In genomic region chr7:50449501-50449880, GRCh38 we compare ENCODE assay signal across 8 cellular contexts. TPM values are rescaled to one million over a fixed set of nuclear protein-coding genes. Genes with fewer than 3 reads are reported as not detected.
DNase-seq lines count a peak whose midpoint lies in the region; ATAC-seq and TF ChIP-seq lines count a peak whose summit lies in the region.

No MANE protein-coding gene starts in this region.

- H3K9me3 Mint-ChIP-seq in activated naive CD8-positive, alpha-beta T cell treated with anti-CD3 and anti-CD28 coated beads, Interleukin-2, amount 50 U/mL, for 24 hours, result no peaks in the 10 kb centered on the region

- no peak for ATAC-seq in activated naive CD8-positive, alpha-beta T cell treated with anti-CD3 and anti-CD28 coated beads, Interleukin-2, amount 50 U/mL, for 24 hours
- ATAC-seq in lower lobe of right lung (no peak), GM18519 (IDR thresholded peaks at IDR 0.05; ENCODE audit: low FRiP score, unreplicated experiment) (no peak), HG03175 (IDR thresholded peaks at IDR 0.05; ENCODE audit: unreplicated experiment) (no peak), HG02571 (IDR thresholded peaks at IDR 0.05; ENCODE audit: unreplicated experiment) (no peak)

- peak overlapping the region; percentile 31 for H2AFZ ChIP-seq in ACC112 (ENCODE audit: low read length, unreplicated experiment)

- H3K27me3 Mint-ChIP-seq in activated naive CD8-positive, alpha-beta T cell treated with anti-CD3 and anti-CD28 coated beads, Interleukin-2, amount 50 U/mL, for 24 hours, result no peaks in the 10 kb centered on the region

- H3K4me1 Mint-ChIP-seq in activated naive CD8-positive, alpha-beta T cell treated with anti-CD3 and anti-CD28 coated beads, Interleukin-2, amount 50 U/mL, for 24 hours, result peaks cover 54% of the 10 kb centered on the region

- H3K36me3 Mint-ChIP-seq in activated naive CD8-positive, alpha-beta T cell treated with anti-CD3 and anti-CD28 coated beads, Interleukin-2, amount 50 U/mL, for 24 hours (ENCODE audit: low read depth), result peaks cover 30% of the 10 kb centered on the region

- TF ChIP-seq CTCF in lower lobe of right lung (IDR thresholded peaks at IDR 0.05) (no peak), GM20000 (IDR thresholded peaks at IDR 0.05; ENCODE audit: extremely low read depth, missing control alignments) (no peak)

- H3K27me3 ChIP-seq in ACC112 (ENCODE audit: insufficient read depth, low read length), result peaks cover 4% of the 10 kb centered on the region; the same call in 1 of the 2 replicates
- no peaks in the 10 kb centered on the region for H3K27me3 ChIP-seq in HAP-1 (ENCODE audit: low read depth)
- no peaks in the 10 kb centered on the region for H3K27me3 ChIP-seq in lower lobe of right lung (ENCODE audit: low read depth)

- H3K4me1 ChIP-seq in ACC112 (ENCODE audit: control insufficient read depth, insufficient read depth, low read length, unreplicated experiment) (peaks cover 24% of the 10 kb centered on the region), HAP-1 (peaks cover 14% of the 10 kb centered on the region), lower lobe of right lung (peaks cover 15% of the 10 kb centered on the region)

- H3K9me3 ChIP-seq in HAP-1 (no peaks in the 10 kb centered on the region), lower lobe of right lung (no peaks in the 10 kb centered on the region)

- H3K27ac ChIP-seq in ACC112 (ENCODE audit: low read depth, low read length) (peak overlapping the region; percentile 70; the same call in 1 of the 2 replicates), lower lobe of right lung (no peak overlapping the region)

- peaks cover 19% of the 10 kb centered on the region for H3K79me2 ChIP-seq in ACC112 (ENCODE audit: control insufficient read depth, insufficient read depth, low read length, unreplicated experiment)

- H3K27ac Mint-ChIP-seq in activated naive CD8-positive, alpha-beta T cell treated with anti-CD3 and anti-CD28 coated beads, Interleukin-2, amount 50 U/mL, for 24 hours, result peak overlapping the region; percentile 79

- in situ Hi-C loops in HAP-1 (cut with MboI; ENCODE audit: low sequenced_read_pairs), result no loop called here

- peak overlapping the region; percentile 90 for H3K4me3 Mint-ChIP-seq in activated naive CD8-positive, alpha-beta T cell treated with anti-CD3 and anti-CD28 coated beads, Interleukin-2, amount 50 U/mL, for 24 hours

- intact Hi-C loops in lower lobe of right lung (cut with DNase I), result no loop called here

- peaks cover 6% of the 10 kb centered on the region; the same call in 1 of the 2 replicates for H3K36me3 ChIP-seq in ACC112 (ENCODE audit: insufficient read depth, low read length)
- H3K36me3 ChIP-seq in HAP-1 (replicated peaks), result peaks cover 30% of the 10 kb centered on the region
- H3K36me3 ChIP-seq in lower lobe of right lung, result peaks cover 21% of the 10 kb centered on the region

- H3K4me3 ChIP-seq in ACC112 (ENCODE audit: low read depth, low read length) (peak overlapping the region; percentile 88), HAP-1 (peak overlapping the region; percentile 75), lower lobe of right lung (peak overlapping the region; percentile 79)

- DNase-seq in HAP-1 (ENCODE audit: low spot score in 2 of 2) (no peak), lower lobe of right lung (no peak), GM20000 (ENCODE audit: low spot score) (no peak)
- no peak for DNase-seq in activated naive CD8-positive, alpha-beta T cell treated with anti-CD3 and anti-CD28 coated beads, Interleukin-2, amount 50 U/mL, for 24 hours

RNA-seq across cellular contexts. Expression of gene FIGNL1, which starts 0.7 kb away (rescaled TPM):
- total RNA-seq in lower lobe of right lung, result 5.0 TPM
